In the genomic region with DNA sequence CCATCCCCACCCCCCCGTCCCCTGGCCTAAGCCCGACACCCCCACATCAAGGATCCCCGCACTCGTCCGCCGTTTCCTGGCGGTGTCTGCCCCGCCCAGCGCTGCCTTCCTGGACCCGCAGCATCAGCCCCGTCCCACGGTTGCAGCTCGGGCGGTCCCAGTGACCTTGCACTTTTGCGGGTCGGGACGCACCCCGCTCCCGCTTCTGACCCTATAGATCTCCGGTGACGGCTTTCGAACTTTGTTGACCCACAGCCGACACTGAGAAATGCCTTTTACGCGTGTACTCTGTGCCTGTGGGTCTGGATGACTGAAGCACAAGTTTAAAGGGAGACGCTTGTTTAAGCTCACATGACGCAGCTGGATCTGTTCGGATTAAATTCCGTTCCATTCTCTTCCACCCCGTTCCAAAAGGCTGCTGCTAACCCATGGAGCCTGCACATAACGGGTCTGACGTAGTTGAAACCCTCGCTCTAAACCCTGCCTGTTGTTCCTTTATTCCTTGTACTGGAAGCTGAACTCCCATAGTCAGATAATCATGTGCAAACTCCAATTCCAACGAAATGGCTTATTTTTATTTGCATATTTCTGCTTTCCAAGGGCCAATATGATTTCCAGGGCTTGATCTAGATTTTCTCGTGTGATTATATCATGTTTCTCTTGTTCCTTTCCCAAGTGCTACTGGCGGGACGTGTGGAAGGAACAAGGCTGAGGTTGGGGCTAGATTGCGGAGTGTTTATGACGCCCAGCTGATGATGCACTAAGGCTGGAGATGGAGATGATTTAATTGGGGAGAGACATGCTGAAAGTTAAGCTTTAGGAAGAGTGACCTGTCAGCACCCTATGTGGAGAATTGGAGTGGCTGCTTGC, we compare ENCODE assay signal across 8 cellular contexts. TPM values are rescaled to one million over a fixed set of nuclear protein-coding genes. Genes with fewer than 3 reads are reported as not detected.
DNase-seq lines count a peak whose midpoint lies in the region; ATAC-seq and TF ChIP-seq lines count a peak whose summit lies in the region.

No MANE protein-coding gene starts in this region.

- H3K4me3 ChIP-seq in Loucy (ENCODE audit: low read length, poor library complexity, severe bottlenecking) (peak overlapping the region; percentile 83), muscle layer of colon (ENCODE audit: low read depth in 1 of 2, low read length in 2 of 2) (peak overlapping the region; percentile 74 to 96), thoracic aorta (peak overlapping the region; percentile 77)

- H3K4me2 ChIP-seq in Loucy (ENCODE audit: low read depth, low read length, poor library complexity, severe bottlenecking), result peak overlapping the region; percentile 73

- H4K20me1 ChIP-seq in Loucy (ENCODE audit: insufficient read depth, low read length, poor library complexity, severe bottlenecking), result no peaks in the 10 kb centered on the region

- peaks cover 37% of the 10 kb centered on the region for H3K4me1 Mint-ChIP-seq in CD14-positive monocyte

- H3K27ac ChIP-seq in muscle layer of colon (ENCODE audit: low read depth, low read length), result peak overlapping the region; percentile 82
- H3K27ac ChIP-seq in thoracic aorta, result peak overlapping the region; percentile 79 to 83

- peak overlapping the region; percentile 43; the same call in 1 of the 2 replicates for H2AFZ ChIP-seq in Loucy (ENCODE audit: low read length)

- H3K36me3 Mint-ChIP-seq in CD14-positive monocyte, result peaks cover 12 to 26% of the 10 kb centered on the region in 2 donors

- H3K79me2 ChIP-seq in Loucy (ENCODE audit: insufficient read depth, low read length), result peaks cover 9% of the 10 kb centered on the region; the same call in 1 of the 2 replicates

- H3K9me3 ChIP-seq in Loucy (ENCODE audit: insufficient read depth, low read depth, low read length) (no peaks in the 10 kb centered on the region), muscle layer of colon (ENCODE audit: low read length) (no peaks in the 10 kb centered on the region), thoracic aorta (no peaks in the 10 kb centered on the region)

- H3K9ac ChIP-seq in Loucy (ENCODE audit: low read depth, low read length, poor library complexity, severe bottlenecking) (peak overlapping the region; percentile 81), muscle layer of colon (ENCODE audit: low read length) (peak overlapping the region; percentile 92)

- H3K27me3 Mint-ChIP-seq in CD14-positive monocyte (ENCODE audit: low read depth in 3 of 3), result peaks cover 1 to 4% (median 4%) of the 10 kb centered on the region in 3 donors

- intact Hi-C loops in CD14-positive monocyte (cut with micrococcal nuclease), result loop anchor here in 1 of 2 donors (5.0 to 10.0 kb wide), 2 partner anchors 35 to 212 kb away; no protein-coding TSS in a partner anchor

- peak overlapping the region; percentile 92 to 93 for H3K4me3 Mint-ChIP-seq in CD14-positive monocyte

- H3K9me2 ChIP-seq in Loucy (replicated peaks; ENCODE audit: low read depth, low read length), result no peaks in the 10 kb centered on the region

- peaks cover 0 to 3% (median 0%) of the 10 kb centered on the region in 7 donors for H3K9me3 Mint-ChIP-seq in CD14-positive monocyte

- no peaks in the 10 kb centered on the region for H3K36me3 ChIP-seq in Loucy (ENCODE audit: insufficient read depth, low read length)
- peaks cover 16% of the 10 kb centered on the region for H3K36me3 ChIP-seq in muscle layer of colon (ENCODE audit: insufficient read depth, low read length)
- peaks cover 14% of the 10 kb centered on the region for H3K36me3 ChIP-seq in thoracic aorta

- peak overlapping the region; percentile 4 to 88 (median 78) for H3K27ac Mint-ChIP-seq in CD14-positive monocyte

- ATAC-seq in GM21529 (IDR thresholded peaks at IDR 0.05; ENCODE audit: unreplicated experiment) (peak; percentile 4), thoracic aorta (ENCODE audit: insufficient number of reproducible peaks, low FRiP score, low read depth) (no peak)

- no peaks in the 10 kb centered on the region for H3K27me3 ChIP-seq in Loucy (ENCODE audit: insufficient read depth, low read length, poor library complexity, severe bottlenecking)
- no peaks in the 10 kb centered on the region for H3K27me3 ChIP-seq in muscle layer of colon (ENCODE audit: control insufficient read depth in 1 of 2, insufficient read depth in 2 of 2, low read length in 2 of 2)
- H3K27me3 ChIP-seq in thoracic aorta (replicated peaks; ENCODE audit: insufficient read depth), result no peaks in the 10 kb centered on the region

- peaks cover 12% of the 10 kb centered on the region for H3K4me1 ChIP-seq in Loucy (ENCODE audit: insufficient read depth, low read length, poor library complexity, severe bottlenecking)
- peaks cover 14% of the 10 kb centered on the region for H3K4me1 ChIP-seq in muscle layer of colon (ENCODE audit: insufficient read depth, low read length)
- H3K4me1 ChIP-seq in thoracic aorta (ENCODE audit: control insufficient read depth in 1 of 2, low read depth in 2 of 2), result peaks cover 9 to 13% of the 10 kb centered on the region in 2 donors

- no peak for DNase-seq in CD14-positive monocyte (ENCODE audit: low spot score)
- peak; percentile 11 for DNase-seq in activated T-cell treated with anti-CD3 and anti-CD28 coated beads for 24 hours (ENCODE audit: low read depth)
- peak; percentile 66 to 80 for DNase-seq in erythroblast (lab: John Stamatoyannopoulos, UW)
- DNase-seq in thoracic aorta (ENCODE audit: low spot score), result no peak
- no peak for DNase-seq in ureter (ENCODE audit: low spot score)

- no peak for TF ChIP-seq POLR2A in erythroblast (IDR thresholded peaks at IDR 0.05; ENCODE audit: low read length)

- no peaks in the 10 kb centered on the region for H3F3A ChIP-seq in Loucy (ENCODE audit: low read depth)

- no peak for TF ChIP-seq CTCF in CD14-positive monocyte (IDR thresholded peaks at IDR 0.05)
- TF ChIP-seq CTCF in Loucy (conservative IDR thresholded peaks at IDR 0.05; ENCODE audit: low read length), result no peak
- no peak for TF ChIP-seq CTCF in thoracic aorta (IDR thresholded peaks at IDR 0.05)

RNA-seq across cellular contexts. Expression of gene FLYWCH1, which starts 0.8 kb away (rescaled TPM):
- polyA plus RNA-seq in CD14-positive monocyte, result 1 to 10 TPM; 5.0 to 7.1 TPM
- total RNA-seq in thoracic aorta (10 to 100 TPM; 65.6 to 72.8 TPM), ureter (39.6 TPM)

RNA-seq across cellular contexts. Expression of gene FLYWCH2, which starts 29.6 kb away (rescaled TPM):
- 10 to 100 TPM; 10.9 to 12.7 TPM for polyA plus RNA-seq in CD14-positive monocyte
- total RNA-seq in thoracic aorta (10 to 100 TPM; 52.2 to 53.2 TPM), ureter (23.5 TPM)

RNA-seq across cellular contexts. Expression of gene KREMEN2, which starts 51.5 kb away (rescaled TPM):
- not detected for polyA plus RNA-seq in CD14-positive monocyte
- total RNA-seq in thoracic aorta (not detected), ureter (not detected)

RNA-seq across cellular contexts. Expression of gene PRSS22, which starts 54.6 kb away (rescaled TPM):
- not detected for polyA plus RNA-seq in CD14-positive monocyte
- total RNA-seq in thoracic aorta (not detected), ureter (41.2 TPM)

RNA-seq across cellular contexts. Expression of gene PAQR4, which starts 56.6 kb away (rescaled TPM):
- polyA plus RNA-seq in CD14-positive monocyte, result 1 to 10 TPM; 6.3 to 8.9 TPM
- total RNA-seq in thoracic aorta (1 to 10 TPM; 3.1 to 5.8 TPM), ureter (4.5 TPM)

Comparison
In these comparisons a context has a peak if more than half of its experiments do, and no peak if none do; other contexts are left out.
1. DNase-seq: peak in activated T-cell treated with anti-CD3 and anti-CD28 coated beads for 24 hours (single experiment) and erythroblast (2 of 2); none in CD14-positive monocyte (single experiment), thoracic aorta (single experiment) and ureter (single experiment).
2. Peak in every context shown above with its lines, with median percentiles within 50 percentile points of each other: H3K4me3 ChIP-seq.